Comparison of ENCODE assay signal across 15 cellular contexts in genomic region chr15:101841656-101842055, GRCh38. TPM values are rescaled to one million over a fixed set of nuclear protein-coding genes. Genes with fewer than 3 reads are reported as not detected.
A peak's percentile ranks its signal among the peaks of the same experiment; 100 is the strongest.
DNase-seq lines count a peak whose midpoint lies in the region; ATAC-seq and TF ChIP-seq lines count a peak whose summit lies in the region.
"Had no signal": no experiment of that assay in that cellular context is flagged by ENCODE, and none has a peak within 500 bp of the region (broad histone marks: within the 10 kb centered on the region; RNA-seq: fewer than 3 reads in every experiment).

No MANE protein-coding gene starts in this region.

- no CpG with 5 or more reads among the region's 3 CpGs for WGBS in IMR-90 (ENCODE audit: extremely low coverage in 2 of 2, insufficient read length in 1 of 2), 2 experiments
- WGBS in neuronal stem cell (ENCODE audit: extremely low coverage in 2 of 2, insufficient read length in 2 of 2, insufficient replicate concordance in 1 of 2), 2 donors: no CpG with 5 or more reads among the region's 3 CpGs

- H3K9me3 ChIP-seq in IMR-90 (ENCODE audit: control insufficient read depth, insufficient read depth, low read length): no peaks in the 10 kb centered on the region
- H3K9me3 ChIP-seq in SJCRH30 (replicated peaks): no peaks in the 10 kb centered on the region
- no peaks in the 10 kb centered on the region for H3K9me3 ChIP-seq in neuronal stem cell (replicated peaks in 1 of 2; ENCODE audit: control insufficient read depth in 2 of 2, insufficient read depth in 1 of 2, low read depth in 1 of 2, low read length in 2 of 2)
- no peaks in the 10 kb centered on the region for H3K9me3 ChIP-seq in effector memory CD4-positive, alpha-beta T cell (ENCODE audit: control insufficient read depth, low read length)
- H3K9me3 ChIP-seq: BLaER1, Caco-2 had no signal

- peak; percentile 5 for DNase-seq in DMS53 (lab: John Stamatoyannopoulos, UW)
- DNase-seq in DMS53 treated with DMSO at 0.1 percent for 48 hours (lab: John Stamatoyannopoulos, UW; ENCODE audit: unreplicated experiment): no peak
- DNase-seq in IMR-90: no peak
- peak; percentile 62 to 70 for DNase-seq in SJCRH30
- DNase-seq in neuronal stem cell (ENCODE audit: low spot score): no peak
- DNase-seq in effector memory CD4-positive, alpha-beta T cell: no peak
- DNase-seq in activated effector memory CD4-positive, alpha-beta T cell treated with Interleukin-2 at 50 U/mL for 16 hours: no peak
- DNase-seq: 8988T; AML-193; Caco-2; CD8-positive, alpha-beta memory T cell; DND-41; GM23248 had no signal

- POLR2A ChIA-PET in IMR-90 (lab: Charles Lee; ENCODE audit: unreplicated experiment): no interaction called here

- ATAC-seq in IMR-90 (ENCODE audit: low read depth): no peak
- ATAC-seq: HCT116 had no signal

- H2BK5ac ChIP-seq in IMR-90 (ENCODE audit: low read depth, low read length, poor library complexity, severe bottlenecking) (no peak overlapping the region), neuronal stem cell (ENCODE audit: low read length) (peak overlapping the region; percentile 17)

- H4K91ac ChIP-seq in IMR-90 (ENCODE audit: insufficient read depth, low read depth, low read length): no peak overlapping the region
- H4K91ac ChIP-seq in neuronal stem cell (ENCODE audit: low read depth, low read length, poor library complexity): no peak overlapping the region

- CTCF ChIA-PET in IMR-90 (lab: Yijun Ruan, JAX): no interaction called here

- H2AK9ac ChIP-seq in IMR-90 (replicated peaks; ENCODE audit: low read depth, low read length, poor library complexity): no peak overlapping the region

- no peak overlapping the region for H4K5ac ChIP-seq in IMR-90 (ENCODE audit: low read depth, low read length)

- H3K4me2 ChIP-seq in IMR-90 (ENCODE audit: low read depth, low read length) (no peak overlapping the region), neuronal stem cell (ENCODE audit: insufficient read depth, low read length, poor library complexity, severe bottlenecking) (no peak overlapping the region)
- H3K4me2 ChIP-seq: BLaER1 had no signal

- H3K18ac ChIP-seq in IMR-90 (ENCODE audit: low read depth, low read length) (no peak overlapping the region; the same call in 1 of the 2 replicates), neuronal stem cell (ENCODE audit: low read length) (no peak overlapping the region)

- no peaks in the 10 kb centered on the region for H3K9me1 ChIP-seq in IMR-90 (ENCODE audit: insufficient read depth, low read length)

- no peak overlapping the region for H3K14ac ChIP-seq in IMR-90 (replicated peaks; ENCODE audit: low read depth, low read length)
- no peak overlapping the region for H3K14ac ChIP-seq in neuronal stem cell (ENCODE audit: low read length)

- H2BK120ac ChIP-seq in IMR-90 (ENCODE audit: low read depth, low read length) (no peak overlapping the region), neuronal stem cell (ENCODE audit: low read depth, low read length) (no peak overlapping the region)

- in situ Hi-C loops in IMR-90 (cut with MboI; ENCODE audit: low sequenced_read_pairs): no loop called here

- no peak overlapping the region for H3K27ac ChIP-seq in IMR-90 (ENCODE audit: insufficient read depth, low read length)
- H3K27ac ChIP-seq in SJCRH30: no peak overlapping the region
- no peak overlapping the region for H3K27ac ChIP-seq in neuronal stem cell (replicated peaks; ENCODE audit: low read length)
- H3K27ac ChIP-seq in effector memory CD4-positive, alpha-beta T cell (ENCODE audit: insufficient read depth, low read length, poor library complexity, severe bottlenecking): no peak overlapping the region
- H3K27ac ChIP-seq: BLaER1, GM23248 had no signal

- no peak overlapping the region for H3K4me3 ChIP-seq in IMR-90 (ENCODE audit: insufficient read depth, low read depth, low read length)
- no peak overlapping the region for H3K4me3 ChIP-seq in SJCRH30
- H3K4me3 ChIP-seq in neuronal stem cell (ENCODE audit: low read length in 2 of 2): no peak overlapping the region
- H3K4me3 ChIP-seq in effector memory CD4-positive, alpha-beta T cell (ENCODE audit: insufficient read depth, low read depth, low read length, poor library complexity, severe bottlenecking): no peak overlapping the region
- H3K4me3 ChIP-seq: BLaER1, GM23248 had no signal

- no peak overlapping the region for H4K8ac ChIP-seq in IMR-90 (ENCODE audit: low read depth in 2 of 2, low read length in 2 of 2)
- H4K8ac ChIP-seq in neuronal stem cell (ENCODE audit: low read depth, low read length): no peak overlapping the region

- no peaks in the 10 kb centered on the region for H3K27me3 ChIP-seq in IMR-90 (ENCODE audit: control insufficient read depth, insufficient read depth, low read length)
- H3K27me3 ChIP-seq in SJCRH30: no peaks in the 10 kb centered on the region
- peaks cover 0 to 4% (median 0%) of the 10 kb centered on the region in 3 experiments for H3K27me3 ChIP-seq in neuronal stem cell (ENCODE audit: control insufficient read depth in 3 of 3, insufficient read depth in 3 of 3, low read depth in 1 of 3, low read length in 3 of 3)
- no peaks in the 10 kb centered on the region for H3K27me3 ChIP-seq in effector memory CD4-positive, alpha-beta T cell (replicated peaks; ENCODE audit: control insufficient read depth, insufficient read depth, low read length, poor library complexity, severe bottlenecking)
- H3K27me3 ChIP-seq: BLaER1 had no signal

- H4K20me1 ChIP-seq in IMR-90 (ENCODE audit: insufficient read depth, low read length): no peaks in the 10 kb centered on the region
- H4K20me1 ChIP-seq: BLaER1 had no signal

- no peak overlapping the region for H2BK15ac ChIP-seq in IMR-90 (ENCODE audit: low read depth, low read length)
- H2BK15ac ChIP-seq in neuronal stem cell (ENCODE audit: low read length): no peak overlapping the region

- H3K36me3 ChIP-seq in IMR-90 (ENCODE audit: control insufficient read depth, insufficient read depth, low read length) (no peaks in the 10 kb centered on the region), SJCRH30 (no peaks in the 10 kb centered on the region), neuronal stem cell (replicated peaks in 1 of 2; ENCODE audit: control insufficient read depth in 2 of 2, insufficient read depth in 2 of 2, low read length in 2 of 2) (no peaks in the 10 kb centered on the region)
- no peaks in the 10 kb centered on the region for H3K36me3 ChIP-seq in effector memory CD4-positive, alpha-beta T cell (ENCODE audit: control insufficient read depth, insufficient read depth, low read length)
- H3K36me3 ChIP-seq: BLaER1 had no signal

- H3K79me1 ChIP-seq in IMR-90 (ENCODE audit: low read depth in 1 of 2, low read length in 2 of 2) (no peaks in the 10 kb centered on the region), neuronal stem cell (ENCODE audit: low read depth, low read length) (no peaks in the 10 kb centered on the region)

- H2BK12ac ChIP-seq in neuronal stem cell (ENCODE audit: low read length): no peak overlapping the region

- TF ChIP-seq POLR2A in IMR-90 (IDR thresholded peaks at IDR 0.05; ENCODE audit: low read depth, low read length): no peak

- H3K4me1 ChIP-seq in IMR-90 (ENCODE audit: control insufficient read depth, insufficient read depth, low read length) (no peaks in the 10 kb centered on the region), SJCRH30 (peaks cover 5% of the 10 kb centered on the region; the same call in 1 of the 2 replicates), neuronal stem cell (ENCODE audit: control insufficient read depth in 2 of 2, insufficient read depth in 1 of 2, low read depth in 1 of 2, low read length in 2 of 2) (no peaks in the 10 kb centered on the region)
- no peaks in the 10 kb centered on the region for H3K4me1 ChIP-seq in effector memory CD4-positive, alpha-beta T cell (ENCODE audit: control insufficient read depth, insufficient read depth, low read length, poor library complexity, severe bottlenecking)
- H3K4me1 ChIP-seq: BLaER1, Caco-2 had no signal

- H3K23ac ChIP-seq in IMR-90 (ENCODE audit: low read depth, low read length) (no peak overlapping the region), neuronal stem cell (ENCODE audit: low read depth, low read length, poor library complexity) (no peak overlapping the region)

- H2BK20ac ChIP-seq in IMR-90 (ENCODE audit: low read depth, low read length): no peak overlapping the region

- no peak overlapping the region for H3K4ac ChIP-seq in IMR-90 (ENCODE audit: low read depth, low read length)
- no peak overlapping the region for H3K4ac ChIP-seq in neuronal stem cell (ENCODE audit: low read length)

- no peak overlapping the region for H3K56ac ChIP-seq in IMR-90 (ENCODE audit: extremely low read depth, insufficient read depth, low read length)

- no peak for TF ChIP-seq RAD21 in IMR-90 (IDR thresholded peaks at IDR 0.05; ENCODE audit: low read length)

- dilution Hi-C loops in IMR-90 (cut with HindIII; ENCODE audit: low sequenced_read_pairs, unreplicated experiment): no loop called here

- H2AFZ ChIP-seq in IMR-90 (replicated peaks; ENCODE audit: low read length, poor library complexity) (peak overlapping the region; percentile 51), neuronal stem cell (ENCODE audit: low read length) (no peak overlapping the region)
- H2AFZ ChIP-seq: GM23248 had no signal

- H2AK5ac ChIP-seq in IMR-90 (ENCODE audit: low read depth, low read length) (no peak overlapping the region), neuronal stem cell (ENCODE audit: low read depth, low read length) (no peak overlapping the region)

- no peak for TF ChIP-seq CTCF in IMR-90 (conservative IDR thresholded peaks at IDR 0.05; ENCODE audit: low read depth, low read length)

- intact Hi-C loops in IMR-90 (cut with micrococcal nuclease): no loop called here

- H3K9ac ChIP-seq in IMR-90 (ENCODE audit: low read depth, low read length) (no peak overlapping the region), neuronal stem cell (ENCODE audit: low read depth, low read length, poor library complexity) (no peak overlapping the region)
- H3K9ac ChIP-seq: BLaER1, GM23248 had no signal

- no TSS peak for BruUV-seq in IMR-90 (replicated peaks; lab: Mats Ljungman, UMichigan)

TF ChIP-seq in IMR-90, 13 proteins besides CTCF, POLR2A, EP300 and RAD21 (continues in another document):
- TF ChIP-seq CHD1 (IDR thresholded peaks at IDR 0.05; ENCODE audit: low read depth, low read length): no peak
- no peak for TF ChIP-seq RFX5 (IDR thresholded peaks at IDR 0.05; ENCODE audit: low read depth, low read length)
- TF ChIP-seq MAFK (IDR thresholded peaks at IDR 0.05; ENCODE audit: low read depth, low read length): no peak

RNA-seq across cellular contexts. Expression of gene OR4F15, which starts 29.7 kb away (rescaled TPM):
- total RNA-seq in IMR-90 (2012; rRNA removed): 0.28 and 0.36 TPM in 2 replicates
- not detected in 2 replicates for polyA plus RNA-seq in IMR-90 (2012; rRNA removed)
- polyA plus RNA-seq in IMR-90 (2012; cell fraction: cytosol; rRNA removed): not detected in 2 replicates
- 0.26 TPM in 1 of 2 replicates, not detected in the other for polyA plus RNA-seq in IMR-90 (2012; cell fraction: nucleus; rRNA removed; ENCODE audit: low replicate concordance)
- total RNA-seq in SJCRH30 (2014; rRNA removed; shearing (Covaris generic)): not detected in 2 replicates
- polyA plus RNA-seq in neuronal stem cell (2013, experiment 1 of 2): not detected
- not detected for polyA plus RNA-seq in neuronal stem cell (2013, experiment 2 of 2)
- total RNA-seq: Caco-2; CD8-positive, alpha-beta memory T cell; GM23248 had no signal
- polyA plus RNA-seq: CD8-positive, alpha-beta memory T cell; GM23248 had no signal

RNA-seq across cellular contexts. Expression of gene OR4F6, which starts 38.3 kb away (rescaled TPM):
- total RNA-seq in IMR-90 (2012; rRNA removed): not detected in 2 replicates
- not detected in 2 replicates for polyA plus RNA-seq in IMR-90 (2012; rRNA removed)
- not detected in 2 replicates for polyA plus RNA-seq in IMR-90 (2012; cell fraction: cytosol; rRNA removed)
- polyA plus RNA-seq in IMR-90 (2012; cell fraction: nucleus; rRNA removed; ENCODE audit: low replicate concordance): not detected in 2 replicates
- not detected in 2 replicates for total RNA-seq in SJCRH30 (2014; rRNA removed; shearing (Covaris generic))
- polyA plus RNA-seq in neuronal stem cell (2013, experiment 1 of 2): not detected
- not detected for polyA plus RNA-seq in neuronal stem cell (2013, experiment 2 of 2)
- total RNA-seq: Caco-2; CD8-positive, alpha-beta memory T cell; GM23248 had no signal
- polyA plus RNA-seq: CD8-positive, alpha-beta memory T cell; GM23248 had no signal

Comparison
In these comparisons a context has a peak if more than half of its experiments do, and no peak if none do; other contexts are left out.
1. DNase-seq: peak in DMS53 (single experiment) and SJCRH30 (2 of 2); none in DMS53 treated with DMSO at 0.1 percent for 48 hours (single experiment), IMR-90 (single experiment), neuronal stem cell (single experiment), effector memory CD4-positive, alpha-beta T cell (0 of 3) and activated effector memory CD4-positive, alpha-beta T cell treated with Interleukin-2 at 50 U/mL for 16 hours (single experiment).